In the genomic region with DNA sequence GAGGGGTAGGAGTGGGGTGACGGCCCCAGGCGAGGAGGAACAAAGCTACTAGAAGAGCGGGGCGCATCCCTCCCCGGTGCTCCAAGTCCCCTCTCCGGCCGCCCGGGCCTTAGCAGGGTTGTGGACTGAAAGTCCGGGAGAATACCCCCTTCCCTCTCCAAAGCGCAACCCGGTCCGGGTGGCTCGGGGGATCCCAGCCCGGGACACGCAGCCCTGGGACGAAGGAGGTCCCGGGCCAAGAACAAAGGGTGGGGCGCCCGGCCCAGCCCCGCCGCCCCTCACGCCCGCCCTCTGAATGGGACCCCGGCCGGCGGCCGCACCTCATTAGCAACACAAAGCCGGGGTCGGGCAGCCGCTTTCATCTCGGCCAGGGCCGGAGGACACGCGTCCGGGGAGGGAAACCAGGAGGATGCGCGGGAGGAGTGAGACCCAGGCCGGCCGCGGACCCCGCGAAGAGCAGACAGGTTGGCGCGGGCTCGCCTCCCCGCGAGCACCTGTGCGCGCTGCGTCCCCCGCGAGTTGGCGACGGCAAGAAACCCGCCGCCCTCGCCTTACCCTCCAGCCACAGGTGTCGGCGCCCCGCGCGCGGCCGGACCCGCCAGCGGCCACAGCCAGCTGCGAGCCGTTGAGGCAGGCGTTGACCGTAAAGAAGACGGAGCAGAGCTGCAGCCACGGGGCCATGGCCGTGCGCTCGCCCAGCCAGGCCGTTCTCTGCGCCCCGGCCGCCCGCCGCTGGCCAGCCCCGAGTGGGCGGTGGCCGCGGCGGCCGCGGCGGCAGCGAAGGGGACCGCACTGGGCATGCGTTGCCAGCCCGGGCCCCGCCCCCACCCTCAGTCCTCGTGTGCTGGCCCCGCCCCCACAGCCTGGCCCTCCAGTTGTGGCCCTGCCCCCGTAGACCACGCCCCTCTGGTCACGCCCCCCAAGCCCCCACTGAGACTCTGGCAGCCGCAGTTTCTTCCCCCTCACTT, we compare ENCODE assay signal across 1 cellular context.
A peak's percentile ranks its signal among the peaks of the same experiment; 100 is the strongest.
TF ChIP-seq lines count a peak whose summit lies in the region.

A gene (minus strand): TSS at position 748 of the 968 bp plus-strand sequence. CDS start 67 bp downstream, at position 681.

TF ChIP-seq in HEK293, 187 proteins besides CTCF, POLR2A, EP300 and RAD21 (continued from another document and continues in another):
- TF ChIP-seq, protein P1, sequence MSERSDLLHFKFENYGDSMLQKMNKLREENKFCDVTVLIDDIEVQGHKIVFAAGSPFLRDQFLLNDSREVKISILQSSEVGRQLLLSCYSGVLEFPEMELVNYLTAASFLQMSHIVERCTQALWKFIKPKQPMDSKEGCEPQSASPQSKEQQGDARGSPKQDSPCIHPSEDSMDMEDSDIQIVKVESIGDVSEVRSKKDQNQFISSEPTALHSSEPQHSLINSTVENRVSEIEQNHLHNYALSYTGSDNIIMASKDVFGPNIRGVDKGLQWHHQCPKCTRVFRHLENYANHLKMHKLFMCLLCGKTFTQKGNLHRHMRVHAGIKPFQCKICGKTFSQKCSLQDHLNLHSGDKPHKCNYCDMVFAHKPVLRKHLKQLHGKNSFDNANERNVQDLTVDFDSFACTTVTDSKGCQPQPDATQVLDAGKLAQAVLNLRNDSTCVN (tag by site-specific recombination; optimal IDR thresholded peaks at IDR 0.05) = peak; percentile 82
- TF ChIP-seq, protein P2, sequence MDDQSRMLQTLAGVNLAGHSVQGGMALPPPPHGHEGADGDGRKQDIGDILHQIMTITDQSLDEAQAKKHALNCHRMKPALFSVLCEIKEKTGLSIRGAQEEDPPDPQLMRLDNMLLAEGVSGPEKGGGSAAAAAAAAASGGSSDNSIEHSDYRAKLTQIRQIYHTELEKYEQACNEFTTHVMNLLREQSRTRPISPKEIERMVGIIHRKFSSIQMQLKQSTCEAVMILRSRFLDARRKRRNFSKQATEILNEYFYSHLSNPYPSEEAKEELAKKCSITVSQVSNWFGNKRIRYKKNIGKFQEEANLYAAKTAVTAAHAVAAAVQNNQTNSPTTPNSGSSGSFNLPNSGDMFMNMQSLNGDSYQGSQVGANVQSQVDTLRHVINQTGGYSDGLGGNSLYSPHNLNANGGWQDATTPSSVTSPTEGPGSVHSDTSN (CRISPR knock-in tag; IDR thresholded peaks at IDR 0.05) = 0 out of 2 replicates have a peak, but pooled peaks have one; percentile 35
- TF ChIP-seq ZFP69B (tag by site-specific recombination; IDR thresholded peaks at IDR 0.05) (no peak), ZNF211 (tag by site-specific recombination; IDR thresholded peaks at IDR 0.05; ENCODE audit: low read depth) (no peak), ZNF404 (tag by site-specific recombination; IDR thresholded peaks at IDR 0.05) (no peak), ZNF157 (tag by site-specific recombination; IDR thresholded peaks at IDR 0.05) (no peak), ZSCAN30 (tag by site-specific recombination; IDR thresholded peaks at IDR 0.05) (0 out of 2 replicates have a peak, but pooled peaks have one; percentile 17), KLF9 (tag by site-specific recombination; IDR thresholded peaks at IDR 0.05; ENCODE audit: low read depth) (peak; percentile 83), ZNF529 (tag by site-specific recombination; IDR thresholded peaks at IDR 0.05; ENCODE audit: insufficient replicate concordance) (no peak), ZNF48 (tag by site-specific recombination; IDR thresholded peaks at IDR 0.05) (no peak), ZBTB17 (tag by site-specific recombination; IDR thresholded peaks at IDR 0.05) (no peak), ZNF670 (tag by site-specific recombination; IDR thresholded peaks at IDR 0.05; ENCODE audit: low read depth) (no peak), ZSCAN23 (tag by site-specific recombination; IDR thresholded peaks at IDR 0.05) (no peak), ZNF558 (tag by site-specific recombination; IDR thresholded peaks at IDR 0.05) (no peak), YY2 (tag by site-specific recombination; IDR thresholded peaks at IDR 0.05) (no peak), ZNF548 (tag by site-specific recombination; IDR thresholded peaks at IDR 0.05) (no peak), ZNF16 (tag by site-specific recombination; IDR thresholded peaks at IDR 0.05; ENCODE audit: low read depth) (no peak), GLI2 (tag by site-specific recombination; IDR thresholded peaks at IDR 0.05; ENCODE audit: borderline replicate concordance, low read depth) (no peak), EGR2 (tag by site-specific recombination; IDR thresholded peaks at IDR 0.05; ENCODE audit: low read depth) (no peak), ZNF501 (tag by site-specific recombination; IDR thresholded peaks at IDR 0.05) (no peak), ZNF175 (tag by site-specific recombination; IDR thresholded peaks at IDR 0.05) (no peak), ZNF621 (tag by site-specific recombination; IDR thresholded peaks at IDR 0.05) (no peak), ZBTB20 (tag by site-specific recombination; IDR thresholded peaks at IDR 0.05) (peak; percentile 50; the same call in 1 of the 2 replicates), ZNF747 (tag by site-specific recombination; IDR thresholded peaks at IDR 0.05) (no peak), ZNF585B (tag by site-specific recombination; IDR thresholded peaks at IDR 0.05) (no peak), ZNF76 (tag by site-specific recombination; IDR thresholded peaks at IDR 0.05; ENCODE audit: borderline replicate concordance, low read depth) (no peak), KLF7 (tag by site-specific recombination; IDR thresholded peaks at IDR 0.05; ENCODE audit: borderline replicate concordance) (no peak), TCF7L2 (IDR thresholded peaks at IDR 0.05; ENCODE audit: borderline replicate concordance, low read depth, low read length) (peak; percentile 30; the same call in 1 of the 2 replicates), ZNF239 (tag by site-specific recombination; IDR thresholded peaks at IDR 0.05) (no peak)
- TF ChIP-seq, protein P3, sequence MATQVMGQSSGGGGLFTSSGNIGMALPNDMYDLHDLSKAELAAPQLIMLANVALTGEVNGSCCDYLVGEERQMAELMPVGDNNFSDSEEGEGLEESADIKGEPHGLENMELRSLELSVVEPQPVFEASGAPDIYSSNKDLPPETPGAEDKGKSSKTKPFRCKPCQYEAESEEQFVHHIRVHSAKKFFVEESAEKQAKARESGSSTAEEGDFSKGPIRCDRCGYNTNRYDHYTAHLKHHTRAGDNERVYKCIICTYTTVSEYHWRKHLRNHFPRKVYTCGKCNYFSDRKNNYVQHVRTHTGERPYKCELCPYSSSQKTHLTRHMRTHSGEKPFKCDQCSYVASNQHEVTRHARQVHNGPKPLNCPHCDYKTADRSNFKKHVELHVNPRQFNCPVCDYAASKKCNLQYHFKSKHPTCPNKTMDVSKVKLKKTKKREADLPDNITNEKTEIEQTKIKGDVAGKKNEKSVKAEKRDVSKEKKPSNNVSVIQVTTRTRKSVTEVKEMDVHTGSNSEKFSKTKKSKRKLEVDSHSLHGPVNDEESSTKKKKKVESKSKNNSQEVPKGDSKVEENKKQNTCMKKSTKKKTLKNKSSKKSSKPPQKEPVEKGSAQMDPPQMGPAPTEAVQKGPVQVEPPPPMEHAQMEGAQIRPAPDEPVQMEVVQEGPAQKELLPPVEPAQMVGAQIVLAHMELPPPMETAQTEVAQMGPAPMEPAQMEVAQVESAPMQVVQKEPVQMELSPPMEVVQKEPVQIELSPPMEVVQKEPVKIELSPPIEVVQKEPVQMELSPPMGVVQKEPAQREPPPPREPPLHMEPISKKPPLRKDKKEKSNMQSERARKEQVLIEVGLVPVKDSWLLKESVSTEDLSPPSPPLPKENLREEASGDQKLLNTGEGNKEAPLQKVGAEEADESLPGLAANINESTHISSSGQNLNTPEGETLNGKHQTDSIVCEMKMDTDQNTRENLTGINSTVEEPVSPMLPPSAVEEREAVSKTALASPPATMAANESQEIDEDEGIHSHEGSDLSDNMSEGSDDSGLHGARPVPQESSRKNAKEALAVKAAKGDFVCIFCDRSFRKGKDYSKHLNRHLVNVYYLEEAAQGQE (tag by site-specific recombination; IDR thresholded peaks at IDR 0.05) = no peak
- TF ChIP-seq, protein P4, sequence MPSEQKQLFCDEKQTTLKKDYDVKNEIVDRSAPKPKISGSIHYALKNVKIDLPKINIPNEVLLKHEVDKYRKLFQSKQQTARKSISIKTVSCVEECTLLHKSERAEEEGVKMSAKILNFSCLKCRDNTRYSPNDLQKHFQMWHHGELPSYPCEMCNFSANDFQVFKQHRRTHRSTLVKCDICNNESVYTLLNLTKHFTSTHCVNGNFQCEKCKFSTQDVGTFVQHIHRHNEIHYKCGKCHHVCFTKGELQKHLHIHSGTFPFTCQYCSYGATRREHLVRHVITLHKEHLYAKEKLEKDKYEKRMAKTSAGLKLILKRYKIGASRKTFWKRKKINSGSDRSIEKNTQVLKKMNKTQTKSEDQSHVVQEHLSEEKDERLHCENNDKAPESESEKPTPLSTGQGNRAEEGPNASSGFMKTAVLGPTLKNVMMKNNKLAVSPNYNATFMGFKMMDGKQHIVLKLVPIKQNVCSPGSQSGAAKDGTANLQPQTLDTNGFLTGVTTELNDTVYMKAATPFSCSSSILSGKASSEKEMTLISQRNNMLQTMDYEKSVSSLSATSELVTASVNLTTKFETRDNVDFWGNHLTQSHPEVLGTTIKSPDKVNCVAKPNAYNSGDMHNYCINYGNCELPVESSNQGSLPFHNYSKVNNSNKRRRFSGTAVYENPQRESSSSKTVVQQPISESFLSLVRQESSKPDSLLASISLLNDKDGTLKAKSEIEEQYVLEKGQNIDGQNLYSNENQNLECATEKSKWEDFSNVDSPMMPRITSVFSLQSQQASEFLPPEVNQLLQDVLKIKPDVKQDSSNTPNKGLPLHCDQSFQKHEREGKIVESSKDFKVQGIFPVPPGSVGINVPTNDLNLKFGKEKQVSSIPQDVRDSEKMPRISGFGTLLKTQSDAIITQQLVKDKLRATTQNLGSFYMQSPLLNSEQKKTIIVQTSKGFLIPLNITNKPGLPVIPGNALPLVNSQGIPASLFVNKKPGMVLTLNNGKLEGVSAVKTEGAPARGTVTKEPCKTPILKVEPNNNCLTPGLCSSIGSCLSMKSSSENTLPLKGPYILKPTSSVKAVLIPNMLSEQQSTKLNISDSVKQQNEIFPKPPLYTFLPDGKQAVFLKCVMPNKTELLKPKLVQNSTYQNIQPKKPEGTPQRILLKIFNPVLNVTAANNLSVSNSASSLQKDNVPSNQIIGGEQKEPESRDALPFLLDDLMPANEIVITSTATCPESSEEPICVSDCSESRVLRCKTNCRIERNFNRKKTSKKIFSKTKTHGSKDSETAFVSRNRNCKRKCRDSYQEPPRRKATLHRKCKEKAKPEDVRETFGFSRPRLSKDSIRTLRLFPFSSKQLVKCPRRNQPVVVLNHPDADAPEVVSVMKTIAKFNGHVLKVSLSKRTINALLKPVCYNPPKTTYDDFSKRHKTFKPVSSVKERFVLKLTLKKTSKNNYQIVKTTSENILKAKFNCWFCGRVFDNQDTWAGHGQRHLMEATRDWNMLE (tag by site-specific recombination; conservative IDR thresholded peaks at IDR 0.05; ENCODE audit: low read depth) = no peak
- TF ChIP-seq, protein P5, sequence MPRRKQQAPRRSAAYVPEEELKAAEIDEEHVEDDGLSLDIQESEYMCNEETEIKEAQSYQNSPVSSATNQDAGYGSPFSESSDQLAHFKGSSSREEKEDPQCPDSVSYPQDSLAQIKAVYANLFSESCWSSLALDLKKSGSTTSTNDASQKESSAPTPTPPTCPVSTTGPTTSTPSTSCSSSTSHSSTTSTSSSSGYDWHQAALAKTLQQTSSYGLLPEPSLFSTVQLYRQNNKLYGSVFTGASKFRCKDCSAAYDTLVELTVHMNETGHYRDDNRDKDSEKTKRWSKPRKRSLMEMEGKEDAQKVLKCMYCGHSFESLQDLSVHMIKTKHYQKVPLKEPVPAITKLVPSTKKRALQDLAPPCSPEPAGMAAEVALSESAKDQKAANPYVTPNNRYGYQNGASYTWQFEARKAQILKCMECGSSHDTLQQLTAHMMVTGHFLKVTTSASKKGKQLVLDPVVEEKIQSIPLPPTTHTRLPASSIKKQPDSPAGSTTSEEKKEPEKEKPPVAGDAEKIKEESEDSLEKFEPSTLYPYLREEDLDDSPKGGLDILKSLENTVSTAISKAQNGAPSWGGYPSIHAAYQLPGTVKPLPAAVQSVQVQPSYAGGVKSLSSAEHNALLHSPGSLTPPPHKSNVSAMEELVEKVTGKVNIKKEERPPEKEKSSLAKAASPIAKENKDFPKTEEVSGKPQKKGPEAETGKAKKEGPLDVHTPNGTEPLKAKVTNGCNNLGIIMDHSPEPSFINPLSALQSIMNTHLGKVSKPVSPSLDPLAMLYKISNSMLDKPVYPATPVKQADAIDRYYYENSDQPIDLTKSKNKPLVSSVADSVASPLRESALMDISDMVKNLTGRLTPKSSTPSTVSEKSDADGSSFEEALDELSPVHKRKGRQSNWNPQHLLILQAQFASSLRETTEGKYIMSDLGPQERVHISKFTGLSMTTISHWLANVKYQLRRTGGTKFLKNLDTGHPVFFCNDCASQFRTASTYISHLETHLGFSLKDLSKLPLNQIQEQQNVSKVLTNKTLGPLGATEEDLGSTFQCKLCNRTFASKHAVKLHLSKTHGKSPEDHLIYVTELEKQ (tag by site-specific recombination; IDR thresholded peaks at IDR 0.05; ENCODE audit: borderline replicate concordance) = no peak
- TF ChIP-seq, protein P6, sequence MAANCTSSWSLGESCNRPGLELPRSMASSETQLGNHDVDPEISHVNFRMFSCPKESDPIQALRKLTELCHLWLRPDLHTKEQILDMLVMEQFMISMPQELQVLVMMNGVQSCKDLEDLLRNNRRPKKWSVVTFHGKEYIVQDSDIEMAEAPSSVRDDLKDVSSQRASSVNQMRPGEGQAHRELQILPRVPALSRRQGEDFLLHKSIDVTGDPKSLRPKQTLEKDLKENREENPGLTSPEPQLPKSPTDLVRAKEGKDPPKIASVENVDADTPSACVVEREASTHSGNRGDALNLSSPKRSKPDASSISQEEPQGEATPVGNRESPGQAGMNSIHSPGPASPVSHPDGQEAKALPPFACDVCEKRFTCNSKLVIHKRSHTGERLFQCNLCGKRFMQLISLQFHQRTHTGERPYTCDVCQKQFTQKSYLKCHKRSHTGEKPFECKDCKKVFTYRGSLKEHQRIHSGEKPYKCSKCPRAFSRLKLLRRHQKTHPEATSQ (tag by site-specific recombination; IDR thresholded peaks at IDR 0.05) = no peak
- TF ChIP-seq, protein P7, sequence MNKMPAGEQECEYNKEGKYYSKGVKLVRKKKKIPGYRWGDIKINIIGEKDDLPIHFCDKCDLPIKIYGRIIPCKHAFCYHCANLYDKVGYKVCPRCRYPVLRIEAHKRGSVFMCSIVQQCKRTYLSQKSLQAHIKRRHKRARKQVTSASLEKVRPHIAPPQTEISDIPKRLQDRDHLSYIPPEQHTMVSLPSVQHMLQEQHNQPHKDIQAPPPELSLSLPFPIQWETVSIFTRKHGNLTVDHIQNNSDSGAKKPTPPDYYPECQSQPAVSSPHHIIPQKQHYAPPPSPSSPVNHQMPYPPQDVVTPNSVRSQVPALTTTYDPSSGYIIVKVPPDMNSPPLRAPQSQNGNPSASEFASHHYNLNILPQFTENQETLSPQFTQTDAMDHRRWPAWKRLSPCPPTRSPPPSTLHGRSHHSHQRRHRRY (tag by site-specific recombination; IDR thresholded peaks at IDR 0.05) = no peak
- TF ChIP-seq, protein P8, sequence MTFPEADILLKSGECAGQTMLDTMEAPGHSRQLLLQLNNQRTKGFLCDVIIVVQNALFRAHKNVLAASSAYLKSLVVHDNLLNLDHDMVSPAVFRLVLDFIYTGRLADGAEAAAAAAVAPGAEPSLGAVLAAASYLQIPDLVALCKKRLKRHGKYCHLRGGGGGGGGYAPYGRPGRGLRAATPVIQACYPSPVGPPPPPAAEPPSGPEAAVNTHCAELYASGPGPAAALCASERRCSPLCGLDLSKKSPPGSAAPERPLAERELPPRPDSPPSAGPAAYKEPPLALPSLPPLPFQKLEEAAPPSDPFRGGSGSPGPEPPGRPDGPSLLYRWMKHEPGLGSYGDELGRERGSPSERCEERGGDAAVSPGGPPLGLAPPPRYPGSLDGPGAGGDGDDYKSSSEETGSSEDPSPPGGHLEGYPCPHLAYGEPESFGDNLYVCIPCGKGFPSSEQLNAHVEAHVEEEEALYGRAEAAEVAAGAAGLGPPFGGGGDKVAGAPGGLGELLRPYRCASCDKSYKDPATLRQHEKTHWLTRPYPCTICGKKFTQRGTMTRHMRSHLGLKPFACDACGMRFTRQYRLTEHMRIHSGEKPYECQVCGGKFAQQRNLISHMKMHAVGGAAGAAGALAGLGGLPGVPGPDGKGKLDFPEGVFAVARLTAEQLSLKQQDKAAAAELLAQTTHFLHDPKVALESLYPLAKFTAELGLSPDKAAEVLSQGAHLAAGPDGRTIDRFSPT (tag by site-specific recombination; IDR thresholded peaks at IDR 0.05) = no peak
